In genomic region chr3:57794951-57795350, GRCh38 we compare ENCODE assay signal across 33 cellular contexts.
"Had no signal": no experiment of that assay in that cellular context is flagged by ENCODE, and none has a peak within 500 bp of the region (broad histone marks: within the 10 kb centered on the region; RNA-seq: fewer than 3 reads in every experiment).

No MANE protein-coding gene starts in this region.

- H3K9me3 Mint-ChIP-seq: activated B cell treated with CpG ODN at 0.5 μM for 24 hours; activated CD4-positive, alpha-beta T cell treated with anti-CD3 and anti-CD28 coated beads, Interleukin-2, amount 10 ng/mL, durations not matched to agents 24 days and 14 days; activated CD8-positive, alpha-beta T cell treated with anti-CD3 and anti-CD28 coated beads for 36 hours; activated naive CD4-positive, alpha-beta T cell treated with anti-CD3 and anti-CD28 coated beads for 36 hours; activated naive CD4-positive, alpha-beta T cell treated with anti-CD3 and anti-CD28 coated beads, Interleukin-2, amount 50 U/mL, for 72 hours; activated T-cell treated with anti-CD3 and anti-CD28 coated beads, Interleukin-2, amount 50 U/mL, for 4 hours; activated T-helper 1 cell treated with anti-CD3 and anti-CD28 coated beads, Interleukin-12 subunit alpha, Interleukin-12 subunit beta, Interleukin-2, Interleukin-4 antibody, amounts not matched to agents 30 ng/mL and 10 ng/mL and 1 ng/mL, durations not matched to agents 14 hours and 24 hours and 36 hours; brain; T-cell had no signal

- H3K36me3 ChIP-seq: adrenal gland, MG63, SJCRH30 had no signal

- DNase-seq: activated B cell treated with CpG ODN at 0.5 μM for 24 hours; activated CD4-positive, alpha-beta T cell treated with anti-CD3 and anti-CD28 coated beads for 1 hour; activated CD4-positive, alpha-beta T cell treated with anti-CD3 and anti-CD28 coated beads, Interleukin-2, amount 10 ng/mL, durations not matched to agents 24 days and 14 days; activated CD4-positive, alpha-beta T cell treated with anti-CD3 and anti-CD28 coated beads, Interleukin-2, amount 50 U/mL, for 4 hours; activated CD8-positive, alpha-beta T cell treated with anti-CD3 and anti-CD28 coated beads for 36 hours; activated gamma-delta T cell treated with Interleukin-2 at 50 U/mL for 16 hours; activated naive CD4-positive, alpha-beta T cell treated with anti-CD3 and anti-CD28 coated beads for 36 hours; activated T-cell treated with anti-CD3 and anti-CD28 coated beads, Interleukin-2, amount 50 U/mL, for 4 hours; adrenal gland; central memory CD4-positive, alpha-beta T cell; IMR-90; Karpas-422; KBM-7; MG63; NCI-H1092; NCI-H1436 treated with DMSO at 0.1 percent for 48 hours; NCI-H1694 treated with DMSO at 0.1 percent for 48 hours; NCI-H2029; NCI-H510A; NCI-H526; NCI-H748 treated with DMSO at 0.1 percent for 48 hours; NK-92 treated with Interleukin-12 subunit alpha and Interleukin-12 subunit beta, amount 100 ng/mL, for 24 hours; PC-3; SHP77; SJCRH30; T-cell; T-helper 2 cell; T-helper 9 cell had no signal

- H3K27ac Mint-ChIP-seq: activated B cell treated with CpG ODN at 0.5 μM for 24 hours; activated CD4-positive, alpha-beta T cell treated with anti-CD3 and anti-CD28 coated beads, Interleukin-2, amount 10 ng/mL, durations not matched to agents 24 days and 14 days; activated CD8-positive, alpha-beta T cell treated with anti-CD3 and anti-CD28 coated beads for 36 hours; activated naive CD4-positive, alpha-beta T cell treated with anti-CD3 and anti-CD28 coated beads for 36 hours; activated naive CD4-positive, alpha-beta T cell treated with anti-CD3 and anti-CD28 coated beads, Interleukin-2, amount 50 U/mL, for 72 hours; activated T-helper 1 cell treated with anti-CD3 and anti-CD28 coated beads, Interleukin-12 subunit alpha, Interleukin-12 subunit beta, Interleukin-2, Interleukin-4 antibody, amounts not matched to agents 30 ng/mL and 10 ng/mL and 1 ng/mL, durations not matched to agents 14 hours and 24 hours and 36 hours; T-cell had no signal

- H3K27ac ChIP-seq: SJCRH30, SK-N-MC, VCaP had no signal

- H3K36me3 Mint-ChIP-seq: activated naive CD4-positive, alpha-beta T cell treated with anti-CD3 and anti-CD28 coated beads, Interleukin-2, amount 50 U/mL, for 72 hours; brain had no signal

- H3K4me1 ChIP-seq: SJCRH30 had no signal

- H3K27me3 Mint-ChIP-seq: activated B cell treated with CpG ODN at 0.5 μM for 24 hours; activated CD4-positive, alpha-beta T cell treated with anti-CD3 and anti-CD28 coated beads, Interleukin-2, amount 10 ng/mL, durations not matched to agents 24 days and 14 days; activated CD8-positive, alpha-beta T cell treated with anti-CD3 and anti-CD28 coated beads for 36 hours; brain; T-cell had no signal

- H3K9me3 ChIP-seq: adrenal gland, MG63, SJCRH30 had no signal

- ATAC-seq: activated CD8-positive, alpha-beta T cell treated with anti-CD3 and anti-CD28 coated beads for 36 hours; activated naive CD4-positive, alpha-beta T cell treated with anti-CD3 and anti-CD28 coated beads, Interleukin-2, amount 50 U/mL, for 72 hours; activated T-cell treated with anti-CD3 and anti-CD28 coated beads, Interleukin-2, amount 50 U/mL, for 4 hours; PC-3; T-cell had no signal

- H3K4me3 Mint-ChIP-seq: activated B cell treated with CpG ODN at 0.5 μM for 24 hours; activated CD4-positive, alpha-beta T cell treated with anti-CD3 and anti-CD28 coated beads, Interleukin-2, amount 10 ng/mL, durations not matched to agents 24 days and 14 days; activated CD8-positive, alpha-beta T cell treated with anti-CD3 and anti-CD28 coated beads for 36 hours; activated naive CD4-positive, alpha-beta T cell treated with anti-CD3 and anti-CD28 coated beads for 36 hours; activated T-cell treated with anti-CD3 and anti-CD28 coated beads, Interleukin-2, amount 50 U/mL, for 4 hours; activated T-helper 1 cell treated with anti-CD3 and anti-CD28 coated beads, Interleukin-12 subunit alpha, Interleukin-12 subunit beta, Interleukin-2, Interleukin-4 antibody, amounts not matched to agents 30 ng/mL and 10 ng/mL and 1 ng/mL, durations not matched to agents 14 hours and 24 hours and 36 hours; brain; T-cell had no signal

- H3K27me3 ChIP-seq: adrenal gland, MG63, SJCRH30 had no signal

- H3K4me3 ChIP-seq: adrenal gland, MG63, SJCRH30, SK-N-MC had no signal
